9 cellular contexts compared by ENCODE assay signal in genomic region chr11:61357233-61357893, GRCh38. TPM values are rescaled to one million over a fixed set of nuclear protein-coding genes. Genes with fewer than 3 reads are reported as not detected.
DNase-seq lines count a peak whose midpoint lies in the region; ATAC-seq and TF ChIP-seq lines count a peak whose summit lies in the region.
"Had no signal": no experiment of that assay in that cellular context is flagged by ENCODE, and none has a peak within 500 bp of the region (broad histone marks: within the 10 kb centered on the region; RNA-seq: fewer than 3 reads in every experiment).

No MANE protein-coding gene starts in this region.

- DNase-seq in activated naive CD4-positive, alpha-beta T cell treated with anti-CD3 and anti-CD28 coated beads, Interleukin-2, amount 50 U/mL, for 72 hours (ENCODE audit: low spot score in 2 of 2), result no peak
- DNase-seq in activated naive CD4-positive, alpha-beta T cell treated with anti-CD3 and anti-CD28 coated beads, Interleukin-2, amount 50 U/mL, for 16 hours, result no peak
- peak; percentile 74 for DNase-seq in SKM-1 (lab: John Stamatoyannopoulos, UW; ENCODE audit: unreplicated experiment)
- DNase-seq in upper lobe of right lung, result no peak
- no peak for DNase-seq in MG63
- DNase-seq in NCI-H1930 (lab: John Stamatoyannopoulos, UW), result no peak

- no peak for ATAC-seq in activated naive CD4-positive, alpha-beta T cell treated with anti-CD3 and anti-CD28 coated beads, Interleukin-2, amount 50 U/mL, for 72 hours
- ATAC-seq in HG03060 (IDR thresholded peaks at IDR 0.05; ENCODE audit: low read depth, unreplicated experiment), result peak; percentile 40
- peak; percentile 20 for ATAC-seq in upper lobe of right lung
- no peak for ATAC-seq in HG02840 (IDR thresholded peaks at IDR 0.05; ENCODE audit: low FRiP score, unreplicated experiment)
- ATAC-seq: Panc1 had no signal

- H3K9me3 Mint-ChIP-seq in activated naive CD4-positive, alpha-beta T cell treated with anti-CD3 and anti-CD28 coated beads, Interleukin-2, amount 50 U/mL, for 72 hours, result no peaks in the 10 kb centered on the region

- peak overlapping the region; percentile 49 for H3K27ac ChIP-seq in upper lobe of right lung

- peaks cover 19% of the 10 kb centered on the region for H3K36me3 ChIP-seq in upper lobe of right lung
- peaks cover 6% of the 10 kb centered on the region; the same call in 1 of the 2 replicates for H3K36me3 ChIP-seq in MG63

- H3K9me3 ChIP-seq in upper lobe of right lung (no peaks in the 10 kb centered on the region), MG63 (no peaks in the 10 kb centered on the region)

- intact Hi-C loops in upper lobe of right lung (cut with DNase I), result no loop called here

- TF ChIP-seq CTCF in upper lobe of right lung (IDR thresholded peaks at IDR 0.05), result no peak

- peaks cover 30% of the 10 kb centered on the region for H3K4me1 ChIP-seq in upper lobe of right lung

- peaks cover 9 to 10% of the 10 kb centered on the region in 2 donors for H3K36me3 Mint-ChIP-seq in activated naive CD4-positive, alpha-beta T cell treated with anti-CD3 and anti-CD28 coated beads, Interleukin-2, amount 50 U/mL, for 72 hours

- no peaks in the 10 kb centered on the region for H3K27me3 ChIP-seq in upper lobe of right lung
- no peaks in the 10 kb centered on the region for H3K27me3 ChIP-seq in MG63

- H3K4me3 ChIP-seq in upper lobe of right lung (no peak overlapping the region), MG63 (no peak overlapping the region)

- H3K27ac Mint-ChIP-seq in activated naive CD4-positive, alpha-beta T cell treated with anti-CD3 and anti-CD28 coated beads, Interleukin-2, amount 50 U/mL, for 72 hours, result peak overlapping the region; percentile 63 to 87

RNA-seq across cellular contexts. Expression of gene CYB561A3, which starts 4.3 kb away (rescaled TPM):
- total RNA-seq in activated naive CD4-positive, alpha-beta T cell treated with anti-CD3 and anti-CD28 coated beads, Interleukin-2, amount 50 U/mL, for 72 hours, result 10 to 100 TPM; 38.3 to 68.7 TPM
- total RNA-seq in upper lobe of right lung, result 50.3 TPM
- total RNA-seq in MG63 (2014; rRNA removed; shearing (Covaris generic); ENCODE audit: low replicate concordance), result 50.5 and 60.2 TPM in 2 replicates

RNA-seq across cellular contexts. Expression of gene TMEM138, which starts 4.8 kb away (rescaled TPM):
- total RNA-seq in activated naive CD4-positive, alpha-beta T cell treated with anti-CD3 and anti-CD28 coated beads, Interleukin-2, amount 50 U/mL, for 72 hours, result 10 to 100 TPM; 32.4 to 44.2 TPM
- 46.3 TPM for total RNA-seq in upper lobe of right lung
- total RNA-seq in MG63 (2014; rRNA removed; shearing (Covaris generic); ENCODE audit: low replicate concordance), result 15.0 and 70.0 TPM in 2 replicates

RNA-seq across cellular contexts. Expression of gene TKFC, which starts 24.3 kb away (rescaled TPM):
- 10 to 100 TPM; 29.3 to 83.8 TPM for total RNA-seq in activated naive CD4-positive, alpha-beta T cell treated with anti-CD3 and anti-CD28 coated beads, Interleukin-2, amount 50 U/mL, for 72 hours
- 32.1 TPM for total RNA-seq in upper lobe of right lung
- 12.9 and 36.0 TPM in 2 replicates for total RNA-seq in MG63 (2014; rRNA removed; shearing (Covaris generic); ENCODE audit: low replicate concordance)

RNA-seq across cellular contexts. Expression of gene DDB1, which starts 24.5 kb away (rescaled TPM):
- total RNA-seq in activated naive CD4-positive, alpha-beta T cell treated with anti-CD3 and anti-CD28 coated beads, Interleukin-2, amount 50 U/mL, for 72 hours, result 100 to 1,000 TPM; 221 to 244 TPM
- 126 TPM for total RNA-seq in upper lobe of right lung
- total RNA-seq in MG63 (2014; rRNA removed; shearing (Covaris generic); ENCODE audit: low replicate concordance), result 170 and 250 TPM in 2 replicates

RNA-seq across cellular contexts. Expression of gene TMEM216, which starts 35.0 kb away (rescaled TPM):
- 10 to 100 TPM in 1 of 2 donors, 1 to 10 TPM in 1; 8.7 to 14.1 TPM for total RNA-seq in activated naive CD4-positive, alpha-beta T cell treated with anti-CD3 and anti-CD28 coated beads, Interleukin-2, amount 50 U/mL, for 72 hours
- total RNA-seq in upper lobe of right lung, result 9.3 TPM
- total RNA-seq in MG63 (2014; rRNA removed; shearing (Covaris generic); ENCODE audit: low replicate concordance), result 7.5 and 12.3 TPM in 2 replicates

Comparison
In these comparisons a context has a peak if more than half of its experiments do, and no peak if none do; other contexts are left out.
1. ATAC-seq: peak in HG03060 (single experiment) and upper lobe of right lung (single experiment); none in activated naive CD4-positive, alpha-beta T cell treated with anti-CD3 and anti-CD28 coated beads, Interleukin-2, amount 50 U/mL, for 72 hours (0 of 2) and HG02840 (single experiment).